In the genomic region with DNA sequence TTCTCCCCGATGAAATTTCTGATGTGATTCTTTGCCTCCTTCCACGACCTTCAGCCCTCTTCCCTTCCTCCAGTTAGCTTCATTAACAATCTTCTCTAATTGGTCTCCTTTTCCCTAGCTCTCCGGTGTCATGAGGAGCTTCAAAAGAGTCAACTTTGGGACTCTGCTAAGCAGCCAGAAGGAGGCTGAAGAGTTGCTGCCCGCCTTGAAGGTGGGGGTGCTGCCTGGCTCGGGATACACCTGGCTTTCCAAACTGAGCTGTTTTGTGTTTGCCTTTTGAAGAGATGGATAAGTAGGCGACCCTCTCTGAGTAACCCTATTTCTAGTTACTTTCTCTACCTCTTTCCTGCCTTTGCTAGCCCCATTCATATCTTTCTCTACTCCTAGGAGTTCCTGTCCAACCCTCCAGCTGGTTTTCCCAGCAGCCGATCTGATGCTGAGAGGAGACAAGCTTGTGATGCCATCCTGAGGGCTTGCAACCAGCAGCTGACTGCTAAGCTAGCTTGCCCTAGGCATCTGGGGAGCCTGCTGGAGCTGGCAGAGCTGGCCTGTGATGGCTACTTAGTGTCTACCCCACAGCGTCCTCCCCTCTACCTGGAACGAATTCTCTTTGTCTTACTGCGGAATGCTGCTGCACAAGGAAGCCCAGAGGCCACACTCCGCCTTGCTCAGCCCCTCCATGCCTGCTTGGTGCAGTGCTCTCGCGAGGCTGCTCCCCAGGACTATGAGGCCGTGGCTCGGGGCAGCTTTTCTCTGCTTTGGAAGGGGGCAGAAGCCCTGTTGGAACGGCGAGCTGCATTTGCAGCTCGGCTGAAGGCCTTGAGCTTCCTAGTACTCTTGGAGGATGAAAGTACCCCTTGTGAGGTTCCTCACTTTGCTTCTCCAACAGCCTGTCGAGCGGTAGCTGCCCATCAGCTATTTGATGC, we compare ENCODE assay signal across 8 cellular contexts. TPM values are rescaled to one million over a fixed set of nuclear protein-coding genes. Genes with fewer than 3 reads are reported as not detected.
DNase-seq lines count a peak whose midpoint lies in the region; ATAC-seq and TF ChIP-seq lines count a peak whose summit lies in the region.

No MANE protein-coding gene starts in this region.

- peaks cover 27% of the 10 kb centered on the region for H3K4me1 ChIP-seq in skeletal muscle satellite cell (ENCODE audit: control insufficient read depth, insufficient read depth, low read length)

- POLR2A ChIA-PET in RWPE1 (lab: Yijun Ruan, JAX; ENCODE audit: low non-redundant PET) = no interaction called here

- peak overlapping the region; percentile 88 for H3K4me2 ChIP-seq in skeletal muscle satellite cell (ENCODE audit: low read length)

- peak overlapping the region; percentile 75 for H3K9ac ChIP-seq in skeletal muscle satellite cell (ENCODE audit: low read depth, low read length)

- ATAC-seq in HG02623 (IDR thresholded peaks at IDR 0.05; ENCODE audit: unreplicated experiment) = no peak

- H3K27me3 ChIP-seq in skeletal muscle satellite cell (ENCODE audit: control insufficient read depth, insufficient read depth, low read length) = no peaks in the 10 kb centered on the region

- H3K4me3 ChIP-seq in fibroblast of the aortic adventitia (ENCODE audit: low read depth, low read length) (peak overlapping the region; percentile 92), skeletal muscle satellite cell (ENCODE audit: low read length) (peak overlapping the region; percentile 92)

- peak; percentile 35 for DNase-seq in DMS53 (lab: John Stamatoyannopoulos, UW)
- no peak for DNase-seq in DMS53 treated with DMSO at 0.1 percent for 48 hours (lab: John Stamatoyannopoulos, UW; ENCODE audit: unreplicated experiment)
- peak; percentile 14 for DNase-seq in RWPE1 (ENCODE audit: low spot score)
- no peak for DNase-seq in fibroblast of the aortic adventitia (ENCODE audit: low read depth)
- DNase-seq in kidney tubule cell (ENCODE audit: low spot score) = no peak
- DNase-seq in NCI-H1694 (lab: John Stamatoyannopoulos, UW) = no peak

- no peak for TF ChIP-seq CTCF in RWPE1 (conservative IDR thresholded peaks at IDR 0.05; ENCODE audit: low read depth)
- TF ChIP-seq CTCF in fibroblast of the aortic adventitia (IDR thresholded peaks at IDR 0.05; ENCODE audit: insufficient read depth, low read length) = no peak

- H3K9me3 ChIP-seq in skeletal muscle satellite cell (replicated peaks; ENCODE audit: low read length) = no peaks in the 10 kb centered on the region

- H3K27ac ChIP-seq in RWPE1 = peak overlapping the region; percentile 77

- CTCF ChIA-PET in RWPE1 (lab: Yijun Ruan, JAX) = interaction anchor here (0.5 to 2.8 kb wide), 9 partner anchors 10 to 153 kb away, joined by 3 to 25 read pairs (median 4); a partner anchor contains a TSS

- no peaks in the 10 kb centered on the region for H3K36me3 ChIP-seq in skeletal muscle satellite cell (ENCODE audit: insufficient read depth, low read length)

RNA-seq across cellular contexts. Expression of gene ESPL1, which starts 0.8 kb away (rescaled TPM):
- total RNA-seq in fibroblast of the aortic adventitia (ENCODE audit: low replicate concordance) = 1.5 and 13.5 TPM in 2 replicates
- 6.3 and 7.0 TPM in 2 replicates for total RNA-seq in skeletal muscle satellite cell (2012; rRNA removed)

RNA-seq across cellular contexts. Expression of gene PFDN5, which starts 26.4 kb away (rescaled TPM):
- total RNA-seq in fibroblast of the aortic adventitia (ENCODE audit: low replicate concordance) = 441 and 577 TPM in 2 replicates
- 286 and 341 TPM in 2 replicates for total RNA-seq in skeletal muscle satellite cell (2012; rRNA removed)

RNA-seq across cellular contexts. Expression of gene MYG1, which starts 30.6 kb away (rescaled TPM):
- total RNA-seq in fibroblast of the aortic adventitia (ENCODE audit: low replicate concordance) = 34.8 and 39.5 TPM in 2 replicates
- 47.4 and 51.2 TPM in 2 replicates for total RNA-seq in skeletal muscle satellite cell (2012; rRNA removed)

RNA-seq across cellular contexts. Expression of gene RARG, which starts 36.9 kb away (rescaled TPM):
- total RNA-seq in fibroblast of the aortic adventitia (ENCODE audit: low replicate concordance) = 43.9 and 69.4 TPM in 2 replicates
- 17.7 and 21.8 TPM in 2 replicates for total RNA-seq in skeletal muscle satellite cell (2012; rRNA removed)

RNA-seq across cellular contexts. Expression of gene AAAS, which starts 52.5 kb away (rescaled TPM):
- 16.4 and 46.4 TPM in 2 replicates for total RNA-seq in fibroblast of the aortic adventitia (ENCODE audit: low replicate concordance)
- total RNA-seq in skeletal muscle satellite cell (2012; rRNA removed) = 43.6 and 44.8 TPM in 2 replicates

Comparison
In these comparisons a context has a peak if more than half of its experiments do, and no peak if none do; other contexts are left out.
1. DNase-seq: peak in DMS53 (single experiment) and RWPE1 (single experiment); none in DMS53 treated with DMSO at 0.1 percent for 48 hours (single experiment), fibroblast of the aortic adventitia (single experiment), kidney tubule cell (single experiment) and NCI-H1694 (single experiment).